Comparison of ENCODE assay signal across 8 cellular contexts in the genomic region with DNA sequence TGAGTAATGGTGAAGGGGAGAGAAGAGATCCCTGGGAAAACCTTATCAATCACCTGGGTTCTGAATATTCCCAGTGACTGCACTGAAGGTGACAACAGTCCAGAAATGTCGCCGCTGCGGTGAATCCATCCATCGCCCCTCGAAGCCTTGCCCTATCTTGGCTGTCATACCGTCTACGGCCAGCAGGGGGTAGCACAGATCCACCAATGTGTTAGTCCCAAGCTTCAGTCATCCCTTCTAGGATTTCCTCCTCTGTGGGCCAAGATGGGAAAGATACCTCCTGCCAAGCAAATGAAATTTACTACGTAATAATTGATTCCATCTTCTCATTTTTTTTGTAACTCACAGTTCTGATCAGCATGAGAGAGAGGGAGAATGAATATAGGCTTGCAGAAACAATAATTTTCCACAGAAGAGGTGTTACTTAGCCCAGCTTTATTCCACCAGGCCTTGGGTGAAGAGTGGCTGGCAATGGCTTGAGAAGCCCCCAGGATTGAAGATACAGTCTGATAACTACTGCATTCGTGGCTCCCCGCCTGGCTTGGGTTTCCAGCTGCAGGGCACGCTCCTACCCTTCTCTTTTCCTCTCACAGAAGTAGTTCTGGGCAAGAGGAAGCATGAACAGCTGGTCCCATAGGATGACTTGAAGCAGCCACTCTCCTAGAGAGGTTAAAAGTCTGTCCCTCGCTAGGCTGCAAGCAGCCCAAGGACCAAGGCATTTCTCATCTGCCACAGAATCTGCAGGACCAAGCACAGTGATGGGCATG. TPM values are rescaled to one million over a fixed set of nuclear protein-coding genes. Genes with fewer than 3 reads are reported as not detected.
A peak's percentile ranks its signal among the peaks of the same experiment; 100 is the strongest.
DNase-seq lines count a peak whose midpoint lies in the region; ATAC-seq, FAIRE-seq and TF ChIP-seq lines count a peak whose summit lies in the region.

No MANE protein-coding gene starts in this region.

- no peak for ATAC-seq in GM18517 (IDR thresholded peaks at IDR 0.05; ENCODE audit: unreplicated experiment)

- peaks cover 13 to 26% (median 16%) of the 10 kb centered on the region in 3 donors for H3K27me3 Mint-ChIP-seq in immature natural killer cell (ENCODE audit: low read depth in 3 of 3)

- peak; percentile 100 for FAIRE-seq in GM19239 (lab: Jason Lieb, UNC)

- H3K4me1 Mint-ChIP-seq in immature natural killer cell, result peaks cover 40 to 43% of the 10 kb centered on the region in 2 donors

- H3K27ac Mint-ChIP-seq in immature natural killer cell, result peak overlapping the region; percentile 21 to 91 (median 84)

- no peaks in the 10 kb centered on the region for H3K9me3 Mint-ChIP-seq in immature natural killer cell

- peaks cover 4 to 13% (median 10%) of the 10 kb centered on the region in 3 donors for H3K36me3 Mint-ChIP-seq in immature natural killer cell

- peak; percentile 94 for TF ChIP-seq CTCF in VCaP (conservative IDR thresholded peaks at IDR 0.05)

- H3K4me3 Mint-ChIP-seq in immature natural killer cell, result peak overlapping the region; percentile 52 to 87 (median 79)

- H3K27ac ChIP-seq in VCaP, result no peak overlapping the region

- DNase-seq in 8988T, result peak; percentile 63
- DNase-seq in GM19239 (ENCODE audit: insufficient read length, low spot score), result no peak
- DNase-seq in NCI-H2171 treated with DMSO at 0.1 percent for 48 hours (lab: John Stamatoyannopoulos, UW), result peak; percentile 88
- DNase-seq in brain pericyte (ENCODE audit: low read depth, low spot score), result peak; percentile 50
- DNase-seq in immature natural killer cell, result peak; percentile 78 to 82 (median 82)
- DNase-seq in stimulated activated CD4-positive, alpha-beta T cell treated with anti-CD3 and anti-CD28 coated beads, Interleukin-15, amount 100 ng/mL, for 1 hour (ENCODE audit: low read depth in 1 of 2, low spot score in 1 of 2), result peak; percentile 73 to 84

RNA-seq across cellular contexts. Expression of gene FMNL1, which starts 2.6 kb away (rescaled TPM):
- polyA plus RNA-seq in immature natural killer cell, result 10 to 100 TPM; 17.6 to 66.7 (median 25.3) TPM

RNA-seq across cellular contexts. Expression of gene SPATA32, which starts 42.8 kb away (rescaled TPM):
- under 1 TPM in 1 of 3 donors, not detected in 2; 0.16 TPM for polyA plus RNA-seq in immature natural killer cell

RNA-seq across cellular contexts. Expression of gene HEXIM2, which starts 57.4 kb away (rescaled TPM):
- 1 to 10 TPM; 1.9 to 7.4 (median 5.6) TPM for polyA plus RNA-seq in immature natural killer cell
